Comparison of ENCODE assay signal across 15 cellular contexts in genomic region chr1:3595949-3596348, GRCh38. TPM values are rescaled to one million over a fixed set of nuclear protein-coding genes. Genes with fewer than 3 reads are reported as not detected.
DNase-seq lines count a peak whose midpoint lies in the region; ATAC-seq, FAIRE-seq and TF ChIP-seq lines count a peak whose summit lies in the region.
"Had no signal": no experiment of that assay in that cellular context is flagged by ENCODE, and none has a peak within 500 bp of the region (broad histone marks: within the 10 kb centered on the region; RNA-seq: fewer than 3 reads in every experiment).

No MANE protein-coding gene starts in this region.

- H3K36me3 Mint-ChIP-seq in activated naive CD8-positive, alpha-beta T cell: no peaks in the 10 kb centered on the region
- no peaks in the 10 kb centered on the region for H3K36me3 Mint-ChIP-seq in activated naive CD8-positive, alpha-beta T cell treated with anti-CD3 and anti-CD28 coated beads for 36 hours
- H3K36me3 Mint-ChIP-seq in immature natural killer cell: no peaks in the 10 kb centered on the region
- H3K36me3 Mint-ChIP-seq in naive thymus-derived CD8-positive, alpha-beta T cell: no peaks in the 10 kb centered on the region
- H3K36me3 Mint-ChIP-seq: CD14-positive monocyte; CD8-positive, alpha-beta memory T cell had no signal

- no peak for DNase-seq in activated naive CD8-positive, alpha-beta T cell treated with anti-CD3 and anti-CD28 coated beads for 36 hours
- DNase-seq in K562 (ENCODE audit: extremely low read depth in 1 of 4, low spot score in 3 of 4) (no peak), immature natural killer cell (no peak), spleen (no peak), DMS114 treated with DMSO at 0.1 percent for 48 hours (lab: John Stamatoyannopoulos, UW; ENCODE audit: unreplicated experiment) (no peak)
- DNase-seq in naive thymus-derived CD8-positive, alpha-beta T cell: no peak
- DNase-seq: Caco-2; CD8-positive, alpha-beta memory T cell; IMR-90 had no signal

- H3K4me1 Mint-ChIP-seq in activated naive CD8-positive, alpha-beta T cell (ENCODE audit: low read depth): peaks cover 16% of the 10 kb centered on the region
- peaks cover 15% of the 10 kb centered on the region for H3K4me1 Mint-ChIP-seq in activated naive CD8-positive, alpha-beta T cell treated with anti-CD3 and anti-CD28 coated beads for 36 hours
- peaks cover 24 to 37% of the 10 kb centered on the region in 2 donors for H3K4me1 Mint-ChIP-seq in immature natural killer cell
- H3K4me1 Mint-ChIP-seq in naive thymus-derived CD8-positive, alpha-beta T cell: peaks cover 16 to 49% (median 35%) of the 10 kb centered on the region in 4 donors

- no peak overlapping the region for H3K9ac ChIP-seq in K562 (ENCODE audit: insufficient read depth in 1 of 2, low read depth in 2 of 2, low read length in 2 of 2)

- H3K27ac Mint-ChIP-seq in activated naive CD8-positive, alpha-beta T cell: peak overlapping the region; percentile 46
- H3K27ac Mint-ChIP-seq in activated naive CD8-positive, alpha-beta T cell treated with anti-CD3 and anti-CD28 coated beads for 36 hours: no peak overlapping the region
- peak overlapping the region in 4 of 6 donors; percentile 45 to 72 (median 56) for H3K27ac Mint-ChIP-seq in immature natural killer cell
- peak overlapping the region in 9 of 10 donors; percentile 60 to 89 (median 76) for H3K27ac Mint-ChIP-seq in naive thymus-derived CD8-positive, alpha-beta T cell
- H3K27ac Mint-ChIP-seq: B cell had no signal

- intact Hi-C loops in K562 (cut with micrococcal nuclease): no loop called here
- intact Hi-C loops in spleen (cut with DNase I; ENCODE audit: low total_unique reads): no loop called here

- H3K9me3 ChIP-seq in K562 (replicated peaks; ENCODE audit: control insufficient read depth, insufficient read depth, low read depth, low read length) (no peaks in the 10 kb centered on the region), spleen (no peaks in the 10 kb centered on the region)
- H3K9me3 ChIP-seq: Caco-2 had no signal

- no peak overlapping the region for H2AFZ ChIP-seq in K562 (ENCODE audit: low read depth, low read length)

- 13% methylated on average over 7 of the region's 7 CpGs for WGBS in K562 (ENCODE audit: insufficient coverage, low coverage, missing lambda C conversion rate)
- WGBS in spleen, 5 donors: 88 to 95% (median 93%) methylated on average over 5 to 7 of the region's 7 CpGs

- TF ChIP-seq RAD21 in K562 (CRISPR knock-in tag; conservative IDR thresholded peaks at IDR 0.05 in 1 of 2, IDR thresholded peaks at IDR 0.05 in 1 of 2): no peak

- no peaks in the 10 kb centered on the region for H3K27me3 Mint-ChIP-seq in activated naive CD8-positive, alpha-beta T cell
- H3K27me3 Mint-ChIP-seq in activated naive CD8-positive, alpha-beta T cell treated with anti-CD3 and anti-CD28 coated beads for 36 hours: no peaks in the 10 kb centered on the region
- H3K27me3 Mint-ChIP-seq in immature natural killer cell (ENCODE audit: low read depth in 3 of 3): peaks cover 0 to 2% (median 1%) of the 10 kb centered on the region in 3 donors
- H3K27me3 Mint-ChIP-seq in naive thymus-derived CD8-positive, alpha-beta T cell: no peaks in the 10 kb centered on the region
- H3K27me3 Mint-ChIP-seq: B cell had no signal

- TF ChIP-seq POLR2A in K562 (conservative IDR thresholded peaks at IDR 0.05): no peak
- TF ChIP-seq POLR2A in spleen (IDR thresholded peaks at IDR 0.05): no peak

- no peaks in the 10 kb centered on the region for H3K9me3 Mint-ChIP-seq in activated naive CD8-positive, alpha-beta T cell (ENCODE audit: low read depth)
- no peaks in the 10 kb centered on the region for H3K9me3 Mint-ChIP-seq in activated naive CD8-positive, alpha-beta T cell treated with anti-CD3 and anti-CD28 coated beads for 36 hours
- H3K9me3 Mint-ChIP-seq in immature natural killer cell: no peaks in the 10 kb centered on the region
- no peaks in the 10 kb centered on the region for H3K9me3 Mint-ChIP-seq in naive thymus-derived CD8-positive, alpha-beta T cell
- H3K9me3 Mint-ChIP-seq: CD14-positive monocyte; CD8-positive, alpha-beta memory T cell had no signal

- POLR2A ChIA-PET in K562 (lab: Yijun Ruan, JAX): no interaction called here
- POLR2A ChIA-PET in naive thymus-derived CD8-positive, alpha-beta T cell (lab: Charles Lee): no interaction called here

- TF ChIP-seq EP300 in K562 (IDR thresholded peaks at IDR 0.05; ENCODE audit: low read length): no peak

- BruUV-seq in K562 (replicated peaks; lab: Mats Ljungman, UMichigan): no TSS peak

- H3K27me3 ChIP-seq in K562 (ENCODE audit: control insufficient read depth in 2 of 2, insufficient read depth in 2 of 2, low read length in 2 of 2): peaks cover 36 to 79% of the 10 kb centered on the region in 2 experiments; a peak in 4 of 5 replicates
- H3K27me3 ChIP-seq in spleen (replicated peaks in 1 of 7): peaks cover 0 to 37% (median 4%) of the 10 kb centered on the region in 7 donors

- FAIRE-seq in K562 (lab: Jason Lieb, UNC): no peak
- FAIRE-seq: H54 had no signal

- H3K4me3 Mint-ChIP-seq in activated naive CD8-positive, alpha-beta T cell: no peak overlapping the region
- H3K4me3 Mint-ChIP-seq in activated naive CD8-positive, alpha-beta T cell treated with anti-CD3 and anti-CD28 coated beads for 36 hours: no peak overlapping the region
- peak overlapping the region in 1 of 5 donors; percentile 8 for H3K4me3 Mint-ChIP-seq in immature natural killer cell
- H3K4me3 Mint-ChIP-seq in naive thymus-derived CD8-positive, alpha-beta T cell: peak overlapping the region in 3 of 10 donors; percentile 39 to 62 (median 44)
- H3K4me3 Mint-ChIP-seq: B cell, CD14-positive monocyte had no signal

- H3K4me1 ChIP-seq in K562 (replicated peaks in 1 of 2; ENCODE audit: control insufficient read depth in 2 of 2, insufficient read depth in 2 of 2, low read length in 2 of 2) (peaks cover 0 to 56% of the 10 kb centered on the region in 2 experiments; a peak in 3 of 5 replicates), spleen (peaks cover 22 to 45% (median 34%) of the 10 kb centered on the region in 6 donors)
- H3K4me1 ChIP-seq: Caco-2 had no signal

- no peaks in the 10 kb centered on the region for H3K36me3 ChIP-seq in K562 (ENCODE audit: control insufficient read depth, insufficient read depth, low read length)
- no peaks in the 10 kb centered on the region for H3K36me3 ChIP-seq in spleen

- no peak overlapping the region for H3K4me2 ChIP-seq in K562 (ENCODE audit: insufficient read depth, low read length)

- TF ChIP-seq CTCF in K562 (IDR thresholded peaks at IDR 0.05 in 2 of 3, conservative IDR thresholded peaks at IDR 0.05 in 1 of 3; ENCODE audit: insufficient read depth in 2 of 3, low read depth in 1 of 3, low read length in 3 of 3): no peak
- no peak for TF ChIP-seq CTCF in spleen (IDR thresholded peaks at IDR 0.05 in 8 of 11, conservative IDR thresholded peaks at IDR 0.05 in 3 of 11)

- H3K79me2 ChIP-seq in K562 (ENCODE audit: control insufficient read depth, insufficient read depth, low read length): no peaks in the 10 kb centered on the region

- in situ Hi-C loops in K562 (cut with MboI): no loop called here

- H3K27ac ChIP-seq in K562 (ENCODE audit: extremely low read depth, low read depth, low read length) (no peak overlapping the region), spleen (no peak overlapping the region)

- no peak for ATAC-seq in K562
- no peak for ATAC-seq in naive thymus-derived CD8-positive, alpha-beta T cell
- no peak for ATAC-seq in HG03342 (IDR thresholded peaks at IDR 0.05; ENCODE audit: unreplicated experiment)
- ATAC-seq: HCT116 had no signal

- peaks cover 19% of the 10 kb centered on the region for H4K20me1 ChIP-seq in K562 (replicated peaks; ENCODE audit: control insufficient read depth, insufficient read depth, low read length)

- no peaks in the 10 kb centered on the region for H3K9me1 ChIP-seq in K562 (ENCODE audit: control insufficient read depth, insufficient read depth, low read length)

- CTCF ChIA-PET in K562 (lab: Yijun Ruan, JAX; ENCODE audit: low intra/inter-chr PET ratio): no interaction called here

- no peak overlapping the region for H3K4me3 ChIP-seq in K562
- H3K4me3 ChIP-seq in spleen: no peak overlapping the region

RNA-seq across cellular contexts. Expression of gene MEGF6, which starts 15.4 kb away (rescaled TPM):
- total RNA-seq in activated naive CD8-positive, alpha-beta T cell treated with anti-CD3 and anti-CD28 coated beads for 36 hours: 1 to 10 TPM; 1.7 to 2.5 TPM
- 0.90 and 2.1 TPM in 2 replicates for total RNA-seq in K562 (2011; cell fraction: chromatin; rRNA removed; ENCODE audit: low replicate concordance)
- total RNA-seq in K562 (2011; cell fraction: nucleolus; rRNA removed): 1.6 and 1.8 TPM in 2 replicates
- 0.73 and 0.99 TPM in 2 replicates for total RNA-seq in K562 (2011; cell fraction: nucleoplasm; rRNA removed)
- 0.04 and 0.32 TPM in 2 replicates for total RNA-seq in K562 (2014; rRNA removed)
- not detected in 2 replicates for total RNA-seq in K562 (2014; rRNA removed; fragmentation: Illumina TruSeq; extraction: Trizol)
- total RNA-seq in K562 (2015; rRNA removed; fragmentation: Illumina TruSeq; extraction: Trizol): 0.11 and 0.14 TPM in 2 replicates
- 0.40 and 1.7 TPM in 2 replicates for total RNA-seq in K562 (2021)
- polyA plus RNA-seq in K562 (2011; rRNA removed): 0.03 and 0.16 TPM in 2 replicates
- polyA plus RNA-seq in K562 (2011; cell fraction: cytosol; rRNA removed): 0.03 and 0.10 TPM in 2 replicates
- polyA plus RNA-seq in K562 (2011; cell fraction: nucleus; rRNA removed): 1.3 and 1.8 TPM in 2 replicates
- polyA plus RNA-seq in K562 (2012): 0.51 and 14.3 TPM in 2 replicates
- polyA plus RNA-seq in K562 (2014; fragmentation: Illumina TruSeq; extraction: Trizol): 0.04 and 0.24 TPM in 2 replicates
- not detected for polyA plus RNA-seq in K562 (2014; fragmentation: Nextera tagmentation; extraction: Ambion mirVana)
- polyA plus RNA-seq in K562 (2014; rRNA removed): 0.25 and 0.65 TPM in 2 replicates
- not detected in 2 replicates for polyA minus RNA-seq in K562 (2011; rRNA and poly(A)+ RNA removed)
- polyA minus RNA-seq in K562 (2011; cell fraction: cytosol; rRNA and poly(A)+ RNA removed): not detected in 2 replicates
- polyA minus RNA-seq in K562 (2011; cell fraction: nucleus; rRNA and poly(A)+ RNA removed): 0.27 and 0.67 TPM in 2 replicates
- under 1 TPM in 1 of 3 donors, not detected in 2; 0.08 TPM for polyA plus RNA-seq in immature natural killer cell
- total RNA-seq in naive thymus-derived CD8-positive, alpha-beta T cell: 100 to 1,000 TPM; 197 to 198 TPM
- polyA plus RNA-seq in naive thymus-derived CD8-positive, alpha-beta T cell: 1 to 10 TPM; 2.2 to 3.5 (median 2.5) TPM
- total RNA-seq in spleen: 10 to 100 TPM in 6 of 7 donors, 1 to 10 TPM in 1; 8.7 to 39.5 (median 27.1) TPM
- 10 to 100 TPM in 2 of 3 donors, 1 to 10 TPM in 1; 8.8 to 16.5 (median 10.0) TPM for polyA plus RNA-seq in spleen

RNA-seq across cellular contexts. Expression of gene TPRG1L, which starts 28.9 kb away (rescaled TPM):
- 1 to 10 TPM; 9.5 to 10.0 TPM for total RNA-seq in activated naive CD8-positive, alpha-beta T cell treated with anti-CD3 and anti-CD28 coated beads for 36 hours
- total RNA-seq in K562 (2011; cell fraction: chromatin; rRNA removed; ENCODE audit: low replicate concordance): 5.9 and 9.5 TPM in 2 replicates
- total RNA-seq in K562 (2011; cell fraction: nucleolus; rRNA removed): 7.4 and 8.7 TPM in 2 replicates
- 7.7 and 9.1 TPM in 2 replicates for total RNA-seq in K562 (2011; cell fraction: nucleoplasm; rRNA removed)
- total RNA-seq in K562 (2014; rRNA removed) (4.6 and 5.1 TPM in 2 replicates), K562 (2014; rRNA removed; fragmentation: Illumina TruSeq; extraction: Trizol) (5.0 and 5.2 TPM in 2 replicates), K562 (2015; rRNA removed; fragmentation: Illumina TruSeq; extraction: Trizol) (5.7 and 6.2 TPM in 2 replicates), K562 (2021) (8.4 and 8.9 TPM in 2 replicates), spleen (10 to 100 TPM; 23.7 to 45.9 (median 32.5) TPM)
- polyA plus RNA-seq in K562 (2011; rRNA removed) (9.9 and 11.0 TPM in 2 replicates), K562 (2014; fragmentation: Illumina TruSeq; extraction: Trizol) (9.7 and 10.0 TPM in 2 replicates), K562 (2014; fragmentation: Nextera tagmentation; extraction: Ambion mirVana) (1 to 10 TPM; 1.6 to 1.9 TPM), K562 (2014; rRNA removed) (6.8 and 7.1 TPM in 2 replicates), immature natural killer cell (10 to 100 TPM; 36.2 to 43.4 (median 40.3) TPM), spleen (10 to 100 TPM; 19.9 to 35.7 (median 20.9) TPM)
- 10.9 and 11.7 TPM in 2 replicates for polyA plus RNA-seq in K562 (2011; cell fraction: cytosol; rRNA removed)
- 6.1 and 6.5 TPM in 2 replicates for polyA plus RNA-seq in K562 (2011; cell fraction: nucleus; rRNA removed)
- polyA plus RNA-seq in K562 (2012): 9.3 and 18.8 TPM in 2 replicates
- 5.7 and 7.5 TPM in 2 replicates for polyA minus RNA-seq in K562 (2011; rRNA and poly(A)+ RNA removed)
- polyA minus RNA-seq in K562 (2011; cell fraction: cytosol; rRNA and poly(A)+ RNA removed): 5.6 and 7.6 TPM in 2 replicates
- 2.2 and 3.7 TPM in 2 replicates for polyA minus RNA-seq in K562 (2011; cell fraction: nucleus; rRNA and poly(A)+ RNA removed)
- total RNA-seq in naive thymus-derived CD8-positive, alpha-beta T cell: 10 to 100 TPM; 57.4 to 61.7 TPM
- 10 to 100 TPM; 41.9 to 48.3 (median 42.3) TPM for polyA plus RNA-seq in naive thymus-derived CD8-positive, alpha-beta T cell

RNA-seq across cellular contexts. Expression of gene WRAP73, which starts 54.0 kb away (rescaled TPM):
- 10 to 100 TPM; 30.2 to 31.2 TPM for total RNA-seq in activated naive CD8-positive, alpha-beta T cell treated with anti-CD3 and anti-CD28 coated beads for 36 hours
- 77.5 and 153 TPM in 2 replicates for total RNA-seq in K562 (2011; cell fraction: chromatin; rRNA removed; ENCODE audit: low replicate concordance)
- 74.2 and 75.4 TPM in 2 replicates for total RNA-seq in K562 (2011; cell fraction: nucleolus; rRNA removed)
- 71.3 and 71.5 TPM in 2 replicates for total RNA-seq in K562 (2011; cell fraction: nucleoplasm; rRNA removed)
- total RNA-seq in K562 (2014; rRNA removed): 30.1 and 39.3 TPM in 2 replicates
- total RNA-seq in K562 (2014; rRNA removed; fragmentation: Illumina TruSeq; extraction: Trizol): 11.0 and 14.7 TPM in 2 replicates
- 21.3 and 22.1 TPM in 2 replicates for total RNA-seq in K562 (2015; rRNA removed; fragmentation: Illumina TruSeq; extraction: Trizol)
- total RNA-seq in K562 (2021): 30.9 and 34.7 TPM in 2 replicates
- polyA plus RNA-seq in K562 (2011; rRNA removed): 47.1 and 54.8 TPM in 2 replicates
- 66.9 and 81.5 TPM in 2 replicates for polyA plus RNA-seq in K562 (2011; cell fraction: cytosol; rRNA removed)
- 139 and 154 TPM in 2 replicates for polyA plus RNA-seq in K562 (2011; cell fraction: nucleus; rRNA removed)
- 30.5 and 35.0 TPM in 2 replicates for polyA plus RNA-seq in K562 (2012)
- 32.5 and 40.4 TPM in 2 replicates for polyA plus RNA-seq in K562 (2014; fragmentation: Illumina TruSeq; extraction: Trizol)
- 1 to 10 TPM; 4.3 to 4.7 TPM for polyA plus RNA-seq in K562 (2014; fragmentation: Nextera tagmentation; extraction: Ambion mirVana)
- 51.8 and 55.9 TPM in 2 replicates for polyA plus RNA-seq in K562 (2014; rRNA removed)
- 14.7 and 17.8 TPM in 2 replicates for polyA minus RNA-seq in K562 (2011; rRNA and poly(A)+ RNA removed)
- 18.6 and 19.5 TPM in 2 replicates for polyA minus RNA-seq in K562 (2011; cell fraction: cytosol; rRNA and poly(A)+ RNA removed)
- 38.8 and 57.4 TPM in 2 replicates for polyA minus RNA-seq in K562 (2011; cell fraction: nucleus; rRNA and poly(A)+ RNA removed)
- 10 to 100 TPM; 19.9 to 26.8 (median 21.1) TPM for polyA plus RNA-seq in immature natural killer cell
- total RNA-seq in naive thymus-derived CD8-positive, alpha-beta T cell: 10 to 100 TPM; 37.4 to 46.8 TPM
- 10 to 100 TPM; 26.3 to 32.1 (median 26.4) TPM for polyA plus RNA-seq in naive thymus-derived CD8-positive, alpha-beta T cell
- 10 to 100 TPM; 21.0 to 28.0 (median 26.4) TPM for total RNA-seq in spleen
- 10 to 100 TPM; 20.1 to 28.3 (median 24.2) TPM for polyA plus RNA-seq in spleen

RNA-seq across cellular contexts. Expression of gene TP73, which starts 56.4 kb away (rescaled TPM):
- under 1 TPM; 0.50 to 0.58 TPM for total RNA-seq in activated naive CD8-positive, alpha-beta T cell treated with anti-CD3 and anti-CD28 coated beads for 36 hours
- 4.9 and 25.6 TPM in 2 replicates for total RNA-seq in K562 (2011; cell fraction: chromatin; rRNA removed; ENCODE audit: low replicate concordance)
- 10.5 and 13.5 TPM in 2 replicates for total RNA-seq in K562 (2011; cell fraction: nucleolus; rRNA removed)
- total RNA-seq in K562 (2011; cell fraction: nucleoplasm; rRNA removed): 6.2 and 6.6 TPM in 2 replicates
- 0.49 and 0.50 TPM in 2 replicates for total RNA-seq in K562 (2014; rRNA removed)
- total RNA-seq in K562 (2014; rRNA removed; fragmentation: Illumina TruSeq; extraction: Trizol): 0.07 and 0.10 TPM in 2 replicates
- 0.40 and 0.41 TPM in 2 replicates for total RNA-seq in K562 (2015; rRNA removed; fragmentation: Illumina TruSeq; extraction: Trizol)
- 1.3 and 1.6 TPM in 2 replicates for total RNA-seq in K562 (2021)
- polyA plus RNA-seq in K562 (2011; rRNA removed): 0.72 and 1.1 TPM in 2 replicates
- polyA plus RNA-seq in K562 (2011; cell fraction: cytosol; rRNA removed): 0.46 and 1.4 TPM in 2 replicates
- polyA plus RNA-seq in K562 (2011; cell fraction: nucleus; rRNA removed): 5.8 and 13.3 TPM in 2 replicates
- 0.87 and 0.90 TPM in 2 replicates for polyA plus RNA-seq in K562 (2012)
- 0.12 and 0.73 TPM in 2 replicates for polyA plus RNA-seq in K562 (2014; fragmentation: Illumina TruSeq; extraction: Trizol)
- polyA plus RNA-seq in K562 (2014; fragmentation: Nextera tagmentation; extraction: Ambion mirVana): not detected
- polyA plus RNA-seq in K562 (2014; rRNA removed): 0.38 and 1.1 TPM in 2 replicates
- polyA minus RNA-seq in K562 (2011; rRNA and poly(A)+ RNA removed): 0.78 and 2.1 TPM in 2 replicates
- 1.8 and 2.2 TPM in 2 replicates for polyA minus RNA-seq in K562 (2011; cell fraction: cytosol; rRNA and poly(A)+ RNA removed)
- polyA minus RNA-seq in K562 (2011; cell fraction: nucleus; rRNA and poly(A)+ RNA removed): 5.8 and 11.8 TPM in 2 replicates
- polyA plus RNA-seq in immature natural killer cell: not detected
- total RNA-seq in naive thymus-derived CD8-positive, alpha-beta T cell: not detected
- under 1 TPM in 2 of 3 donors, not detected in 1; 0.04 to 0.06 TPM for polyA plus RNA-seq in naive thymus-derived CD8-positive, alpha-beta T cell
- 1 to 10 TPM in 5 of 7 donors, under 1 TPM in 2; 0.63 to 4.3 (median 1.6) TPM for total RNA-seq in spleen
- polyA plus RNA-seq in spleen: under 1 TPM; 0.11 to 0.48 (median 0.21) TPM
- total RNA-seq: IMR-90 had no signal
- polyA plus RNA-seq: IMR-90 had no signal

Comparison
In these comparisons a context has a peak if more than half of its experiments do, and no peak if none do; other contexts are left out.
1. RNA of gene MEGF6, which starts 15.4 kb away (total RNA-seq): 197 to 198 TPM in naive thymus-derived CD8-positive, alpha-beta T cell; 8.7 to 39.5 TPM in spleen, 1.7 to 2.5 TPM in activated naive CD8-positive, alpha-beta T cell treated with anti-CD3 and anti-CD28 coated beads for 36 hours and 0.04 to 2.1 TPM in K562; every median in the first group is over 4 times any median in the second.